In genomic region chr15:99565281-99566156, GRCh38 we compare ENCODE assay signal across 1 cellular context.
A peak's percentile ranks its signal among the peaks of the same experiment; 100 is the strongest.
TF ChIP-seq lines count a peak whose summit lies in the region.

TSS of gene MEF2A (plus strand) at chr15:99565984. CDS start at chr15:99633120, 67,136 bp downstream.

TF ChIP-seq in K562, 482 proteins besides CTCF, POLR2A, EP300 and RAD21 (continued from another document and continues in another):
- TF ChIP-seq ESRRA (IDR thresholded peaks at IDR 0.05; ENCODE audit: borderline replicate concordance, low read depth) (peak; percentile 37; the same call in 1 of the 2 replicates), ZNF766 (CRISPR knock-in tag; conservative IDR thresholded peaks at IDR 0.05) (no peak), CCNT2 (IDR thresholded peaks at IDR 0.05; ENCODE audit: borderline replicate concordance, extremely low read depth, insufficient read length, low read depth, low read length) (peak; percentile 80), MCM5 (IDR thresholded peaks at IDR 0.05; ENCODE audit: low read depth) (no peak), ZBTB33 (CRISPR knock-in tag; IDR thresholded peaks at IDR 0.05) (no peak), PREB (CRISPR knock-in tag; IDR thresholded peaks at IDR 0.05) (no peak), ZNF639 (CRISPR knock-in tag; conservative IDR thresholded peaks at IDR 0.05 in 1 of 2, IDR thresholded peaks at IDR 0.05 in 1 of 2) (peak in 1 of 2 experiments; percentile 86; a peak in 2 of 4 replicates), ZFX (CRISPR knock-in tag; IDR thresholded peaks at IDR 0.05) (peak; percentile 72), TAF9B (IDR thresholded peaks at IDR 0.05; ENCODE audit: partially characterized antibody) (peak; percentile 64), RBM25 (IDR thresholded peaks at IDR 0.05; ENCODE audit: low read depth, low read length, severe bottlenecking) (no peak), ELF4 (CRISPR knock-in tag; IDR thresholded peaks at IDR 0.05) (0 out of 2 replicates have a peak, but pooled peaks have one; percentile 50), RBBP5 (IDR thresholded peaks at IDR 0.05; ENCODE audit: borderline replicate concordance, insufficient read depth, low read length, poor library complexity, severe bottlenecking) (peak; percentile 42), TFAM (CRISPR knock-in tag; conservative IDR thresholded peaks at IDR 0.05) (no peak), ARNT (IDR thresholded peaks at IDR 0.05) (peak in 1 of 2 experiments; percentile 64; a peak in 1 of 4 replicates), EHMT2 (IDR thresholded peaks at IDR 0.05) (no peak), NCOR1 (IDR thresholded peaks at IDR 0.05) (peak; percentile 44; the same call in 1 of the 2 replicates), ZBTB49 (CRISPR knock-in tag; IDR thresholded peaks at IDR 0.05; ENCODE audit: borderline replicate concordance) (no peak; the same call in 1 of the 2 replicates), SMARCC2 (IDR thresholded peaks at IDR 0.05; ENCODE audit: low read depth) (no peak), CGGBP1 (CRISPR knock-in tag; IDR thresholded peaks at IDR 0.05) (no peak), TFE3 (CRISPR knock-in tag; IDR thresholded peaks at IDR 0.05) (no peak), ZNF395 (CRISPR knock-in tag; IDR thresholded peaks at IDR 0.05) (0 out of 2 replicates have a peak, but pooled peaks have one; percentile 43), ZHX1 (conservative IDR thresholded peaks at IDR 0.05; ENCODE audit: low read length) (no peak), ARHGAP35 (IDR thresholded peaks at IDR 0.05; ENCODE audit: partially characterized antibody) (no peak), ZNF253 (CRISPR knock-in tag; conservative IDR thresholded peaks at IDR 0.05) (no peak), ZNF3 (CRISPR knock-in tag; IDR thresholded peaks at IDR 0.05) (no peak), ZNF76 (CRISPR knock-in tag; IDR thresholded peaks at IDR 0.05; ENCODE audit: borderline replicate concordance) (no peak), PTRF (tag; IDR thresholded peaks at IDR 0.05) (no peak), KDM4B (IDR thresholded peaks at IDR 0.05; ENCODE audit: borderline replicate concordance in 2 of 2, low read depth in 1 of 2) (no peak; a peak in 1 of 4 replicates), ZNF239 (CRISPR knock-in tag; IDR thresholded peaks at IDR 0.05) (no peak), NKRF (IDR thresholded peaks at IDR 0.05; ENCODE audit: borderline replicate concordance) (no peak), DMBX1 (CRISPR knock-in tag; IDR thresholded peaks at IDR 0.05; ENCODE audit: borderline replicate concordance) (0 out of 2 replicates have a peak, but pooled peaks have one; percentile 12), MXD1 (CRISPR knock-in tag; IDR thresholded peaks at IDR 0.05; ENCODE audit: borderline replicate concordance, poor library complexity, severe bottlenecking) (no peak), KLF10 (CRISPR knock-in tag; IDR thresholded peaks at IDR 0.05) (no peak), ATF6 (CRISPR knock-in tag; IDR thresholded peaks at IDR 0.05) (0 out of 2 replicates have a peak, but pooled peaks have one; percentile 69), ZNF445 (CRISPR knock-in tag; IDR thresholded peaks at IDR 0.05; ENCODE audit: low read depth) (no peak), E2F1 (CRISPR knock-in tag; IDR thresholded peaks at IDR 0.05) (no peak), SMAD1 (IDR thresholded peaks at IDR 0.05; ENCODE audit: low read depth, low read length, partially characterized antibody) (no peak), ZNF589 (CRISPR knock-in tag; IDR thresholded peaks at IDR 0.05; ENCODE audit: low read depth) (peak; percentile 45; the same call in 1 of the 2 replicates), MTA3 (IDR thresholded peaks at IDR 0.05; ENCODE audit: borderline replicate concordance) (peak; percentile 84; the same call in 1 of the 2 replicates)
